8 cellular contexts compared by ENCODE assay signal in the genomic region with DNA sequence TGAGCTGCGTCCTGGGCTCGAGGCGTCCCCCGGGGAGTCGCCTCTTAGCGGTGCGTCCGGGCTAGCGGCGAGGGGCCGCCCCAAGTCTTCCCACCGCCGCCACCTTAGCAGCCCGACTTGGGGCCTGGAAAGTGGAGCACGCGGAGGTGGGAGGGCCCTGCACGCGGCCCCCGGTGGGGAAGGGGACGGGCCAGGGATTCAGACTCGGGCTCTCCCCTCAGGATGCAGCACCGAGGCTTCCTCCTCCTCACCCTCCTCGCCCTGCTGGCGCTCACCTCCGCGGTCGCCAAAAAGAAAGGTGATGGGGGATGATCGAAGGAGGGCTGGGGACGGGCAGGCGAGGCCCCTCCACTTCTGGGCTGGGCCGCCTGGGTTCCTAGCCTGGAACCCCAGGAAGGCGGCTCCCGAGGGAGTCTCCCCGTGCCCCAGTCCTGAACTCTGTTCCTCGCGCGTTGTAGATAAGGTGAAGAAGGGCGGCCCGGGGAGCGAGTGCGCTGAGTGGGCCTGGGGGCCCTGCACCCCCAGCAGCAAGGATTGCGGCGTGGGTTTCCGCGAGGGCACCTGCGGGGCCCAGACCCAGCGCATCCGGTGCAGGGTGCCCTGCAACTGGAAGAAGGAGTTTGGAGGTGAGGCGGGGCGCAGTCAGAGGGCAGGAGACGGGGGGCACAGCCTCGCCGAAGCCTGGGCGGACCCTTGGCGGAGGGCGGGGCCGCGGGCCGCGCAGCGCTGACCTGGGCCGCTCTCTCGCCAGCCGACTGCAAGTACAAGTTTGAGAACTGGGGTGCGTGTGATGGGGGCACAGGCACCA. TPM values are rescaled to one million over a fixed set of nuclear protein-coding genes. Genes with fewer than 3 reads are reported as not detected.
DNase-seq lines count a peak whose midpoint lies in the region; ATAC-seq, FAIRE-seq and TF ChIP-seq lines count a peak whose summit lies in the region.

No MANE protein-coding gene starts in this region.

- TF ChIP-seq CTCF in DND-41 (IDR thresholded peaks at IDR 0.05; ENCODE audit: borderline replicate concordance, extremely low read depth, low read length, poor library complexity, severe bottlenecking) (no peak), K562 (IDR thresholded peaks at IDR 0.05 in 2 of 3, conservative IDR thresholded peaks at IDR 0.05 in 1 of 3; ENCODE audit: insufficient read depth in 2 of 3, low read depth in 1 of 3, low read length in 3 of 3) (no peak), mucosa of descending colon (IDR thresholded peaks at IDR 0.05) (no peak)

- H3K9me1 ChIP-seq in K562 (ENCODE audit: control insufficient read depth, insufficient read depth, low read length): peaks cover 7% of the 10 kb centered on the region

- H3K9ac ChIP-seq in DND-41 (ENCODE audit: low read depth, low read length): peak overlapping the region; percentile 24; the same call in 1 of the 2 replicates
- peak overlapping the region; percentile 81 to 98 for H3K9ac ChIP-seq in K562 (ENCODE audit: insufficient read depth in 1 of 2, low read depth in 2 of 2, low read length in 2 of 2)

- 2% methylated on average over 45 of the region's 65 CpGs for WGBS in K562 (ENCODE audit: insufficient coverage, low coverage, missing lambda C conversion rate)

- H3K9me3 ChIP-seq in DND-41 (ENCODE audit: insufficient read depth, low read length, severe bottlenecking) (no peaks in the 10 kb centered on the region), K562 (replicated peaks; ENCODE audit: control insufficient read depth, insufficient read depth, low read depth, low read length) (no peaks in the 10 kb centered on the region), mucosa of descending colon (no peaks in the 10 kb centered on the region)

- H3K4me1 ChIP-seq in DND-41 (ENCODE audit: insufficient read depth, low read length): peaks cover 22% of the 10 kb centered on the region
- peaks cover 25 to 76% of the 10 kb centered on the region in 2 experiments for H3K4me1 ChIP-seq in K562 (replicated peaks in 1 of 2; ENCODE audit: control insufficient read depth in 2 of 2, insufficient read depth in 2 of 2, low read length in 2 of 2)
- H3K4me1 ChIP-seq in mucosa of descending colon (ENCODE audit: low read depth): peaks cover 14% of the 10 kb centered on the region

- ATAC-seq in DND-41 (ENCODE audit: insufficient read depth, low read depth): peak; percentile 53
- peak; percentile 24 for ATAC-seq in K562
- peak; percentile 2 for ATAC-seq in mucosa of descending colon
- no peak for ATAC-seq in GM21529 (IDR thresholded peaks at IDR 0.05; ENCODE audit: unreplicated experiment)
- no peak for ATAC-seq in HG02970 (IDR thresholded peaks at IDR 0.05; ENCODE audit: low FRiP score, unreplicated experiment)
- ATAC-seq in GM19351 (IDR thresholded peaks at IDR 0.05; ENCODE audit: unreplicated experiment): no peak

- peak overlapping the region in 1 of 2 experiments; percentile 48; a peak in 2 of 4 replicates for H3K4me3 ChIP-seq in DND-41 (ENCODE audit: low read depth in 1 of 2, low read length in 2 of 2)
- peak overlapping the region; percentile 75 for H3K4me3 ChIP-seq in K562
- H3K4me3 ChIP-seq in mucosa of descending colon: no peak overlapping the region

- H3K4me2 ChIP-seq in DND-41 (ENCODE audit: insufficient read depth, low read length) (peak overlapping the region; percentile 70), K562 (ENCODE audit: insufficient read depth, low read length) (peak overlapping the region; percentile 81)

- TF ChIP-seq RAD21 in Ishikawa (IDR thresholded peaks at IDR 0.05; ENCODE audit: low read depth): no peak
- no peak for TF ChIP-seq RAD21 in K562 (CRISPR knock-in tag; conservative IDR thresholded peaks at IDR 0.05 in 1 of 2, IDR thresholded peaks at IDR 0.05 in 1 of 2)

- peak; percentile 51 for TF ChIP-seq POLR2A in K562 (conservative IDR thresholded peaks at IDR 0.05)

- BruUV-seq in K562 (replicated peaks; lab: Mats Ljungman, UMichigan): TSS peak; percentile 89

- H3K27ac ChIP-seq in DND-41 (ENCODE audit: low read length) (no peak overlapping the region), K562 (ENCODE audit: extremely low read depth, low read depth, low read length) (peak overlapping the region; percentile 94)

- CTCF ChIA-PET in K562 (lab: Yijun Ruan, JAX; ENCODE audit: low intra/inter-chr PET ratio): interaction anchor here (0.6 to 1.5 kb wide), 3 partner anchors 156 to 719 kb away, joined by 3 to 10 read pairs (median 5); no protein-coding TSS in a partner anchor

- no peaks in the 10 kb centered on the region for H3K79me2 ChIP-seq in DND-41 (ENCODE audit: insufficient read depth, low read length)
- H3K79me2 ChIP-seq in K562 (ENCODE audit: control insufficient read depth, insufficient read depth, low read length): peaks cover 16% of the 10 kb centered on the region

- H2AFZ ChIP-seq in DND-41 (ENCODE audit: low read depth, low read length) (peak overlapping the region; percentile 27), K562 (ENCODE audit: low read depth, low read length) (peak overlapping the region; percentile 76)

- H3K36me3 ChIP-seq in DND-41 (ENCODE audit: insufficient read depth, low read length) (peaks cover 21% of the 10 kb centered on the region), K562 (ENCODE audit: control insufficient read depth, insufficient read depth, low read length) (peaks cover 38% of the 10 kb centered on the region; the same call in 1 of the 3 replicates), mucosa of descending colon (ENCODE audit: low read depth) (no peaks in the 10 kb centered on the region)

- in situ Hi-C loops in K562 (cut with MboI): no loop called here

- DNase-seq in DND-41: peak; percentile 39
- DNase-seq in K562 (ENCODE audit: extremely low read depth in 1 of 4, low spot score in 3 of 4): peak; percentile 28 to 71 (median 62)
- DNase-seq in mucosa of descending colon: peak in 1 of 3 donors; percentile 54
- DNase-seq in GF-D8 (lab: John Stamatoyannopoulos, UW): no peak

- POLR2A ChIA-PET in K562 (lab: Yijun Ruan, JAX): no interaction called here

- TF ChIP-seq EP300 in Ishikawa (IDR thresholded peaks at IDR 0.05; ENCODE audit: borderline replicate concordance) (no peak), K562 (IDR thresholded peaks at IDR 0.05; ENCODE audit: low read length) (no peak)

- no peak for FAIRE-seq in K562 (lab: Jason Lieb, UNC)

- H4K20me1 ChIP-seq in DND-41 (ENCODE audit: insufficient read depth, low read length) (peaks cover 29% of the 10 kb centered on the region), K562 (replicated peaks; ENCODE audit: control insufficient read depth, insufficient read depth, low read length) (no peaks in the 10 kb centered on the region; the same call in 1 of the 2 replicates)

- intact Hi-C loops in K562 (cut with micrococcal nuclease): loop anchor here (2.0 to 5.0 kb wide), 2 partner anchors 29 to 135 kb away; no protein-coding TSS in a partner anchor
- intact Hi-C loops in mucosa of descending colon (cut with DNase I, micrococcal nuclease): no loop called here

- H3K27me3 ChIP-seq in DND-41 (ENCODE audit: insufficient read depth, low read length, poor library complexity) (peaks cover 33% of the 10 kb centered on the region), K562 (ENCODE audit: control insufficient read depth in 2 of 2, insufficient read depth in 2 of 2, low read length in 2 of 2) (no peaks in the 10 kb centered on the region)

RNA-seq across cellular contexts. Expression of gene MDK, which starts 0.6 kb away (rescaled TPM):
- total RNA-seq in K562 (2011; cell fraction: chromatin; rRNA removed; ENCODE audit: low replicate concordance): 91.4 and 271 TPM in 2 replicates
- total RNA-seq in K562 (2011; cell fraction: nucleolus; rRNA removed): 402 and 460 TPM in 2 replicates
- 333 and 334 TPM in 2 replicates for total RNA-seq in K562 (2011; cell fraction: nucleoplasm; rRNA removed)
- total RNA-seq in K562 (2014; rRNA removed): 478 and 553 TPM in 2 replicates
- total RNA-seq in K562 (2014; rRNA removed; fragmentation: Illumina TruSeq; extraction: Trizol): 91.5 and 123 TPM in 2 replicates
- total RNA-seq in K562 (2015; rRNA removed; fragmentation: Illumina TruSeq; extraction: Trizol): 269 and 279 TPM in 2 replicates
- 396 and 429 TPM in 2 replicates for total RNA-seq in K562 (2021)
- 343 and 350 TPM in 2 replicates for polyA plus RNA-seq in K562 (2011; rRNA removed)
- polyA plus RNA-seq in K562 (2011; cell fraction: cytosol; rRNA removed): 540 and 788 TPM in 2 replicates
- polyA plus RNA-seq in K562 (2011; cell fraction: nucleus; rRNA removed): 206 and 271 TPM in 2 replicates
- polyA plus RNA-seq in K562 (2012): 413 and 460 TPM in 2 replicates
- polyA plus RNA-seq in K562 (2014; fragmentation: Illumina TruSeq; extraction: Trizol): 661 and 667 TPM in 2 replicates
- polyA plus RNA-seq in K562 (2014; fragmentation: Nextera tagmentation; extraction: Ambion mirVana): 10 to 100 TPM; 20.7 to 61.7 TPM
- polyA plus RNA-seq in K562 (2014; rRNA removed): 700 and 703 TPM in 2 replicates
- polyA minus RNA-seq in K562 (2011; rRNA and poly(A)+ RNA removed): 33.7 and 59.6 TPM in 2 replicates
- 108 and 146 TPM in 2 replicates for polyA minus RNA-seq in K562 (2011; cell fraction: cytosol; rRNA and poly(A)+ RNA removed)
- polyA minus RNA-seq in K562 (2011; cell fraction: nucleus; rRNA and poly(A)+ RNA removed): 24.1 and 38.4 TPM in 2 replicates
- 100 to 1,000 TPM; 103 to 672 (median 193) TPM for total RNA-seq in mucosa of descending colon

RNA-seq across cellular contexts. Expression of gene CHRM4, which starts 9.5 kb away (rescaled TPM):
- 1.0 and 3.7 TPM in 2 replicates for total RNA-seq in K562 (2011; cell fraction: chromatin; rRNA removed; ENCODE audit: low replicate concordance)
- total RNA-seq in K562 (2011; cell fraction: nucleolus; rRNA removed): 1.6 and 4.0 TPM in 2 replicates
- 1.2 TPM in 2 replicates for total RNA-seq in K562 (2011; cell fraction: nucleoplasm; rRNA removed)
- total RNA-seq in K562 (2014; rRNA removed) (0.73 and 1.3 TPM in 2 replicates), K562 (2014; rRNA removed; fragmentation: Illumina TruSeq; extraction: Trizol) (0.19 and 0.22 TPM in 2 replicates), K562 (2015; rRNA removed; fragmentation: Illumina TruSeq; extraction: Trizol) (0.22 and 0.49 TPM in 2 replicates), K562 (2021) (0.89 and 1.0 TPM in 2 replicates), mucosa of descending colon (1 to 10 TPM in 2 of 3 donors, under 1 TPM in 1; 0.32 to 6.0 (median 3.1) TPM)
- polyA plus RNA-seq in K562 (2011; rRNA removed) (0.62 and 0.74 TPM in 2 replicates), K562 (2014; fragmentation: Illumina TruSeq; extraction: Trizol) (0.40 and 0.76 TPM in 2 replicates), K562 (2014; fragmentation: Nextera tagmentation; extraction: Ambion mirVana) (not detected), K562 (2014; rRNA removed) (0.33 and 0.58 TPM in 2 replicates)
- 0.84 and 2.3 TPM in 2 replicates for polyA plus RNA-seq in K562 (2011; cell fraction: cytosol; rRNA removed)
- polyA plus RNA-seq in K562 (2011; cell fraction: nucleus; rRNA removed): 0.60 and 1.5 TPM in 2 replicates
- polyA plus RNA-seq in K562 (2012): 0.35 and 0.68 TPM in 2 replicates
- polyA minus RNA-seq in K562 (2011; rRNA and poly(A)+ RNA removed): 0.42 and 1.1 TPM in 2 replicates
- polyA minus RNA-seq in K562 (2011; cell fraction: cytosol; rRNA and poly(A)+ RNA removed): 1.6 TPM in 1 of 2 replicates, not detected in the other
- polyA minus RNA-seq in K562 (2011; cell fraction: nucleus; rRNA and poly(A)+ RNA removed): 0.89 and 2.6 TPM in 2 replicates

RNA-seq across cellular contexts. Expression of gene DGKZ, which starts 34.8 kb away (rescaled TPM):
- 71.0 and 248 TPM in 2 replicates for total RNA-seq in K562 (2011; cell fraction: chromatin; rRNA removed; ENCODE audit: low replicate concordance)
- 153 and 166 TPM in 2 replicates for total RNA-seq in K562 (2011; cell fraction: nucleolus; rRNA removed)
- total RNA-seq in K562 (2011; cell fraction: nucleoplasm; rRNA removed): 88.0 and 98.6 TPM in 2 replicates
- total RNA-seq in K562 (2014; rRNA removed): 78.5 and 108 TPM in 2 replicates
- 10.9 and 13.6 TPM in 2 replicates for total RNA-seq in K562 (2014; rRNA removed; fragmentation: Illumina TruSeq; extraction: Trizol)
- total RNA-seq in K562 (2015; rRNA removed; fragmentation: Illumina TruSeq; extraction: Trizol): 44.2 and 47.5 TPM in 2 replicates
- 87.8 and 100 TPM in 2 replicates for total RNA-seq in K562 (2021)
- 28.2 and 49.4 TPM in 2 replicates for polyA plus RNA-seq in K562 (2011; rRNA removed)
- polyA plus RNA-seq in K562 (2011; cell fraction: cytosol; rRNA removed): 55.4 and 121 TPM in 2 replicates
- polyA plus RNA-seq in K562 (2011; cell fraction: nucleus; rRNA removed): 203 and 295 TPM in 2 replicates
- polyA plus RNA-seq in K562 (2012): 64.0 and 103 TPM in 2 replicates
- 48.8 and 66.2 TPM in 2 replicates for polyA plus RNA-seq in K562 (2014; fragmentation: Illumina TruSeq; extraction: Trizol)
- polyA plus RNA-seq in K562 (2014; fragmentation: Nextera tagmentation; extraction: Ambion mirVana): under 1 TPM; 0.51 to 0.71 TPM
- 73.5 and 77.9 TPM in 2 replicates for polyA plus RNA-seq in K562 (2014; rRNA removed)
- polyA minus RNA-seq in K562 (2011; rRNA and poly(A)+ RNA removed): 18.5 and 28.5 TPM in 2 replicates
- 53.9 and 65.8 TPM in 2 replicates for polyA minus RNA-seq in K562 (2011; cell fraction: cytosol; rRNA and poly(A)+ RNA removed)
- 59.1 and 64.5 TPM in 2 replicates for polyA minus RNA-seq in K562 (2011; cell fraction: nucleus; rRNA and poly(A)+ RNA removed)
- 10 to 100 TPM; 41.2 to 49.6 (median 47.2) TPM for total RNA-seq in mucosa of descending colon

Comparison
In these comparisons a context has a peak if more than half of its experiments do, and no peak if none do; other contexts are left out.
1. ATAC-seq: peak in DND-41 (single experiment), K562 (single experiment) and mucosa of descending colon (single experiment); none in GM21529 (single experiment), HG02970 (single experiment) and GM19351 (single experiment).